Comparison of ENCODE assay signal across 1 cellular context in genomic region chr2:74454654-74455511, GRCh38.
TF ChIP-seq lines count a peak whose summit lies in the region.

Gene INO80B (plus strand): TSS chr2:74455087. CDS start chr2:74455117, 30 bp downstream.

TF ChIP-seq in H1, 55 proteins besides CTCF, POLR2A, EP300 and RAD21:
- TF ChIP-seq ASH2L (IDR thresholded peaks at IDR 0.05; ENCODE audit: low read length) (peak; percentile 60), SIX5 (IDR thresholded peaks at IDR 0.05; ENCODE audit: low read depth, low read length) (peak; percentile 93), PHF8 (conservative IDR thresholded peaks at IDR 0.05; ENCODE audit: low read depth, low read length) (0 out of 2 replicates have a peak, but pooled peaks have one; percentile 30), MAFK (IDR thresholded peaks at IDR 0.05; ENCODE audit: low read depth, low read length) (peak; percentile 21; the same call in 1 of the 2 replicates), CEBPB (IDR thresholded peaks at IDR 0.05; ENCODE audit: low read depth, low read length) (no peak), E2F6 (IDR thresholded peaks at IDR 0.05) (peak; percentile 26; the same call in 1 of the 2 replicates), SUZ12 (IDR thresholded peaks at IDR 0.05; ENCODE audit: low read length) (no peak), CTBP2 (IDR thresholded peaks at IDR 0.05; ENCODE audit: borderline replicate concordance, insufficient read depth, insufficient read length, low read length) (no peak), SRF (IDR thresholded peaks at IDR 0.05; ENCODE audit: low read depth, low read length) (peak; percentile 51; the same call in 1 of the 2 replicates), RXRA (IDR thresholded peaks at IDR 0.05; ENCODE audit: insufficient read depth, low read depth, low read length) (no peak), BRCA1 (IDR thresholded peaks at IDR 0.05; ENCODE audit: low read depth, low read length) (no peak), TBP (IDR thresholded peaks at IDR 0.05; ENCODE audit: low read depth, low read length) (peak; percentile 80), SP2 (IDR thresholded peaks at IDR 0.05; ENCODE audit: low read length) (no peak), YY1 (IDR thresholded peaks at IDR 0.05; ENCODE audit: low read depth, low read length) (peak; percentile 99), POU5F1 (IDR thresholded peaks at IDR 0.05; ENCODE audit: low read depth, low read length) (no peak), NANOG (IDR thresholded peaks at IDR 0.05; ENCODE audit: insufficient read depth, low read depth, low read length, poor library complexity, severe bottlenecking) (no peak), ATF2 (IDR thresholded peaks at IDR 0.05; ENCODE audit: low read length) (peak; percentile 82; the same call in 1 of the 2 replicates), HDAC2 (IDR thresholded peaks at IDR 0.05; ENCODE audit: borderline replicate concordance in 1 of 2, low read depth in 2 of 2, low read length in 2 of 2) (peak; percentile 91 to 99; a peak in 2 of 4 replicates), SIRT6 (IDR thresholded peaks at IDR 0.05; ENCODE audit: low read length) (no peak), CHD1 (IDR thresholded peaks at IDR 0.05; ENCODE audit: low read depth, low read length) (no peak), KDM1A (IDR thresholded peaks at IDR 0.05; ENCODE audit: borderline replicate concordance, low read length) (no peak), SIN3A (conservative IDR thresholded peaks at IDR 0.05 in 1 of 2, IDR thresholded peaks at IDR 0.05 in 1 of 2; ENCODE audit: low read depth in 1 of 2, low read length in 2 of 2) (peak; percentile 95 to 100; a peak in 3 of 4 replicates), RNF2 (IDR thresholded peaks at IDR 0.05; ENCODE audit: borderline replicate concordance, low read depth, low read length, missing control alignments, poor library complexity, severe bottlenecking) (no peak), TCF12 (IDR thresholded peaks at IDR 0.05; ENCODE audit: low read depth, low read length) (0 out of 2 replicates have a peak, but pooled peaks have one; percentile 56), RFX5 (IDR thresholded peaks at IDR 0.05; ENCODE audit: borderline replicate concordance, low read depth, low read length) (no peak), EZH2 (IDR thresholded peaks at IDR 0.05; ENCODE audit: low read depth, low read length, severe bottlenecking) (no peak), ATF3 (IDR thresholded peaks at IDR 0.05; ENCODE audit: insufficient read depth, low read depth, low read length) (no peak), SP4 (IDR thresholded peaks at IDR 0.05; ENCODE audit: low read length) (peak; percentile 97), NRF1 (IDR thresholded peaks at IDR 0.05; ENCODE audit: low read depth, low read length) (no peak), TAF1 (IDR thresholded peaks at IDR 0.05; ENCODE audit: low read depth, low read length) (peak; percentile 77), TEAD4 (IDR thresholded peaks at IDR 0.05; ENCODE audit: low read depth, low read length) (no peak), GABPA (IDR thresholded peaks at IDR 0.05; ENCODE audit: borderline replicate concordance, insufficient read depth, low read length) (peak; percentile 99), ZNF274 (IDR thresholded peaks at IDR 0.05; ENCODE audit: borderline replicate concordance, extremely low read depth, low read length) (no peak), CREB1 (IDR thresholded peaks at IDR 0.05) (peak; percentile 80), CBX5 (IDR thresholded peaks at IDR 0.05; ENCODE audit: low read depth, low read length) (no peak), EGR1 (IDR thresholded peaks at IDR 0.05; ENCODE audit: borderline replicate concordance, low read depth, low read length) (0 out of 2 replicates have a peak, but pooled peaks have one; percentile 24), CHD2 (IDR thresholded peaks at IDR 0.05; ENCODE audit: low read length) (peak; percentile 88), RBBP5 (IDR thresholded peaks at IDR 0.05; ENCODE audit: borderline replicate concordance, low read depth, low read length) (peak; percentile 31; the same call in 1 of the 2 replicates), CHD7 (IDR thresholded peaks at IDR 0.05; ENCODE audit: insufficient replicate concordance, low read length) (no peak), MAX (IDR thresholded peaks at IDR 0.05) (peak; percentile 82), KDM4A (IDR thresholded peaks at IDR 0.05; ENCODE audit: low read depth, low read length, severe bottlenecking) (peak; percentile 38), JUND (IDR thresholded peaks at IDR 0.05; ENCODE audit: low read length) (no peak), BCL11A (IDR thresholded peaks at IDR 0.05; ENCODE audit: low read depth in 2 of 2, low read length in 2 of 2) (no peak), SP1 (IDR thresholded peaks at IDR 0.05; ENCODE audit: low read depth, low read length) (peak; percentile 92), GTF2F1 (IDR thresholded peaks at IDR 0.05; ENCODE audit: borderline replicate concordance, low read depth, low read length) (no peak), CBX8 (IDR thresholded peaks at IDR 0.05; ENCODE audit: borderline replicate concordance, low read depth, low read length) (no peak), KDM5A (IDR thresholded peaks at IDR 0.05; ENCODE audit: low read length) (no peak; the same call in none of the 2 replicates), POLR2AphosphoS5 (IDR thresholded peaks at IDR 0.05; ENCODE audit: low read depth, low read length) (peak; percentile 66), HDAC6 (IDR thresholded peaks at IDR 0.05; ENCODE audit: low read depth, low read length) (no peak), FOSL1 (IDR thresholded peaks at IDR 0.05; ENCODE audit: insufficient read depth, low read depth, low read length) (no peak), SAP30 (IDR thresholded peaks at IDR 0.05; ENCODE audit: insufficient read depth, insufficient replicate concordance, low read length) (peak; percentile 100), BACH1 (IDR thresholded peaks at IDR 0.05; ENCODE audit: low read length) (peak; percentile 88), TAF7 (optimal IDR thresholded peaks at IDR 0.05; ENCODE audit: borderline replicate concordance, low read depth, low read length) (peak; percentile 37), JUN (IDR thresholded peaks at IDR 0.05; ENCODE audit: low read depth, low read length) (no peak)
- TF ChIP-seq, protein P1, sequence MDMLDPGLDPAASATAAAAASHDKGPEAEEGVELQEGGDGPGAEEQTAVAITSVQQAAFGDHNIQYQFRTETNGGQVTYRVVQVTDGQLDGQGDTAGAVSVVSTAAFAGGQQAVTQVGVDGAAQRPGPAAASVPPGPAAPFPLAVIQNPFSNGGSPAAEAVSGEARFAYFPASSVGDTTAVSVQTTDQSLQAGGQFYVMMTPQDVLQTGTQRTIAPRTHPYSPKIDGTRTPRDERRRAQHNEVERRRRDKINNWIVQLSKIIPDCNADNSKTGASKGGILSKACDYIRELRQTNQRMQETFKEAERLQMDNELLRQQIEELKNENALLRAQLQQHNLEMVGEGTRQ (IDR thresholded peaks at IDR 0.05; ENCODE audit: low read length) = no peak
TF ChIP-seq in H1: peak in this region for 26.
